31 cellular contexts compared by ENCODE assay signal in genomic region chr2:120290737-120291136, GRCh38. TPM values are rescaled to one million over a fixed set of nuclear protein-coding genes. Genes with fewer than 3 reads are reported as not detected.
DNase-seq lines count a peak whose midpoint lies in the region; ATAC-seq, FAIRE-seq and TF ChIP-seq lines count a peak whose summit lies in the region.
"Had no signal": no experiment of that assay in that cellular context is flagged by ENCODE, and none has a peak within 500 bp of the region (broad histone marks: within the 10 kb centered on the region; RNA-seq: fewer than 3 reads in every experiment).

No MANE protein-coding gene starts in this region.

- no peak overlapping the region for H2BK15ac ChIP-seq in H1 (ENCODE audit: low read length)

- H3K27me3 ChIP-seq in PC-3 (ENCODE audit: low read length), result no peaks in the 10 kb centered on the region
- H3K27me3 ChIP-seq in H1 (replicated peaks in 1 of 4; ENCODE audit: control insufficient read depth in 3 of 4, extremely low read depth in 1 of 4, insufficient read depth in 3 of 4, low read length in 3 of 4), result no peaks in the 10 kb centered on the region
- no peaks in the 10 kb centered on the region for H3K27me3 ChIP-seq in brain microvascular endothelial cell (replicated peaks)
- H3K27me3 ChIP-seq: dorsolateral prefrontal cortex, gastroesophageal sphincter, transverse colon had no signal

- H3K4me3 Mint-ChIP-seq in T-helper 1 cell treated with Interleukin-12 subunit alpha and Interleukin-12 subunit beta and Interleukin-4 antibody, amounts not matched to agents 30 μg/mL and 1 μg/mL, for 36 hours, result peak overlapping the region; percentile 45
- no peak overlapping the region for H3K4me3 Mint-ChIP-seq in MCF 10A (ENCODE audit: unreplicated experiment)
- H3K4me3 Mint-ChIP-seq: brain; naive thymus-derived CD8-positive, alpha-beta T cell; stimulated activated memory B cell treated with anti-CD40 and anti-IgM and Interleukin-4, amounts not matched to agents 10 μg/mL and 1 μg/mL and 100 μg/mL, for 72 hours had no signal

- no peak overlapping the region for H3K56ac ChIP-seq in H1 (replicated peaks; ENCODE audit: insufficient read length, low read depth, low read length)

- H3K9ac ChIP-seq in PC-3 (ENCODE audit: low read length) (no peak overlapping the region), H1 (replicated peaks in 1 of 4; ENCODE audit: extremely low read depth in 1 of 4, low read depth in 3 of 4, low read length in 3 of 4) (no peak overlapping the region)

- peaks cover 72% of the 10 kb centered on the region for H3K36me3 Mint-ChIP-seq in T-helper 1 cell treated with Interleukin-12 subunit alpha and Interleukin-12 subunit beta and Interleukin-4 antibody, amounts not matched to agents 30 μg/mL and 1 μg/mL, for 36 hours (ENCODE audit: low read depth)
- peaks cover 40% of the 10 kb centered on the region for H3K36me3 Mint-ChIP-seq in MCF 10A (ENCODE audit: insufficient read depth, unreplicated experiment)

- no peak overlapping the region for H4K8ac ChIP-seq in H1 (ENCODE audit: extremely low read depth, insufficient read depth, low read length)

- POLR2A ChIA-PET in PC-3 (lab: Charles Lee; ENCODE audit: unreplicated experiment), result no interaction called here
- POLR2A ChIA-PET in H1 (lab: Charles Lee; ENCODE audit: partially characterized antibody), result interaction anchor here (0.9 to 1.6 kb wide), 3 partner anchors 12 to 60 kb away, joined by 3 to 5 read pairs (median 4); no protein-coding TSS in a partner anchor
- POLR2A ChIA-PET in MCF 10A (lab: Yijun Ruan, JAX), result interaction anchor here (1.5 to 1.6 kb wide), 2 partner anchors 29 to 38 kb away, joined by 3 read pairs; partner anchors contain the start of gene RALB

- CTCF ChIA-PET in PC-3 (lab: Charles Lee), result interaction anchor here (1.0 kb wide), 1 partner anchor 23 kb away, joined by 6 read pairs; no protein-coding TSS in a partner anchor
- CTCF ChIA-PET in H1 (lab: Charles Lee; ENCODE audit: partially characterized antibody), result interaction anchor here (0.7 to 7.3 kb wide), 13 partner anchors 11 to 231 kb away, joined by 3 to 75 read pairs (median 4); no protein-coding TSS in a partner anchor
- CTCF ChIA-PET in MCF 10A (lab: Yijun Ruan, JAX), result interaction anchor here (0.6 to 1.5 kb wide), 4 partner anchors 8 to 1065 kb away, joined by 3 to 4 read pairs (median 4); no protein-coding TSS in a partner anchor

- H3K9me3 ChIP-seq in PC-3 (ENCODE audit: low read length) (no peaks in the 10 kb centered on the region), H1 (ENCODE audit: insufficient read depth in 2 of 2, low read depth in 1 of 2, low read length in 1 of 2) (no peaks in the 10 kb centered on the region)
- H3K9me3 ChIP-seq: gastroesophageal sphincter, transverse colon had no signal

- no peak for TF ChIP-seq RAD21 in H1 (IDR thresholded peaks at IDR 0.05 in 1 of 2, conservative IDR thresholded peaks at IDR 0.05 in 1 of 2; ENCODE audit: low read depth in 2 of 2, low read length in 2 of 2)

- H3F3A ChIP-seq in PC-3 (ENCODE audit: low read length, unreplicated experiment), result peaks cover 11% of the 10 kb centered on the region

- no peaks in the 10 kb centered on the region for H3K79me1 ChIP-seq in H1 (ENCODE audit: low read depth, low read length)

- DNase-seq in T-helper 1 cell (no peak), PC-3 (no peak), H1 (ENCODE audit: low read depth in 1 of 2, low spot score in 2 of 2) (no peak), pons (ENCODE audit: low spot score) (peak; percentile 19), MCF 10A (ENCODE audit: unreplicated experiment) (no peak), cardiac septum (ENCODE audit: low spot score) (no peak), brain microvascular endothelial cell (no peak)
- DNase-seq: 8988T; activated CD4-positive, alpha-beta T cell treated with anti-CD3 and anti-CD28 coated beads for 4 hours; activated naive CD4-positive, alpha-beta T cell treated with anti-CD3 and anti-CD28 coated beads, Interleukin-2, amount 50 U/mL, for 16 hours; activated T-cell treated with anti-CD3 and anti-CD28 coated beads, Interleukin-2, amount 50 U/mL, for 48 hours; C1 segment of cervical spinal cord; COR-L47; dorsolateral prefrontal cortex; KBM-7; left cardiac atrium; naive thymus-derived CD8-positive, alpha-beta T cell; NCI-H1105; NCI-H1930; NCI-H2171 treated with DMSO at 0.1 percent for 48 hours; NCI-H510A; transverse colon had no signal

- in situ Hi-C loops in brain microvascular endothelial cell (cut with HindIII; ENCODE audit: low pct_ligation_motif_present, low sequenced_read_pairs), result no loop called here

- H3K27ac Mint-ChIP-seq in T-helper 1 cell treated with Interleukin-12 subunit alpha and Interleukin-12 subunit beta and Interleukin-4 antibody, amounts not matched to agents 30 μg/mL and 1 μg/mL, for 36 hours, result peak overlapping the region; percentile 69
- no peak overlapping the region for H3K27ac Mint-ChIP-seq in MCF 10A (ENCODE audit: low read depth, unreplicated experiment)
- H3K27ac Mint-ChIP-seq: brain; naive thymus-derived CD8-positive, alpha-beta T cell had no signal

- no peak for ATAC-seq in PC-3
- ATAC-seq: gastroesophageal sphincter; naive thymus-derived CD8-positive, alpha-beta T cell; stimulated activated memory B cell treated with anti-CD40 and anti-IgM and Interleukin-4, amounts not matched to agents 10 μg/mL and 1 μg/mL and 100 μg/mL, for 72 hours had no signal

- no peak for TF ChIP-seq CTCF in PC-3 (conservative IDR thresholded peaks at IDR 0.05; ENCODE audit: low read depth, low read length)
- TF ChIP-seq CTCF in H1 (IDR thresholded peaks at IDR 0.05; ENCODE audit: control extremely low read depth in 1 of 3, insufficient read depth in 1 of 3, low read depth in 1 of 3, low read length in 3 of 3), result no peak
- no peak for TF ChIP-seq CTCF in MCF 10A (IDR thresholded peaks at IDR 0.05; ENCODE audit: unreplicated experiment)
- TF ChIP-seq CTCF in brain microvascular endothelial cell (IDR thresholded peaks at IDR 0.05; ENCODE audit: low read depth, low read length, missing control alignments), result no peak

- BruUV-seq in PC-3 (replicated peaks; lab: Mats Ljungman, UMichigan) (no TSS peak), MCF 10A (replicated peaks; lab: Mats Ljungman, UMichigan) (no TSS peak)

- H3K27ac ChIP-seq in PC-3 (ENCODE audit: low read length) (peak overlapping the region; percentile 90), H1 (ENCODE audit: low read depth, low read length) (no peak overlapping the region), brain microvascular endothelial cell (no peak overlapping the region)
- H3K27ac ChIP-seq: gastroesophageal sphincter, RWPE1, SK-N-MC, transverse colon had no signal

- H3K4me3 ChIP-seq in PC-3 (ENCODE audit: low read length) (no peak overlapping the region), H1 (ENCODE audit: extremely low read depth in 1 of 4, insufficient read depth in 2 of 4, low read depth in 3 of 4, low read length in 4 of 4) (no peak overlapping the region), brain microvascular endothelial cell (ENCODE audit: low read depth, low read length) (no peak overlapping the region)
- H3K4me3 ChIP-seq: dorsolateral prefrontal cortex, gastroesophageal sphincter, lung, SK-N-MC, transverse colon had no signal

- no peak overlapping the region for H4K5ac ChIP-seq in H1 (ENCODE audit: insufficient read length, low read depth, low read length)

- no peak for TF ChIP-seq POLR2A in H1 (IDR thresholded peaks at IDR 0.05; ENCODE audit: control extremely low read depth in 1 of 2, low read depth in 2 of 2, low read length in 2 of 2)

- H3K27me3 Mint-ChIP-seq in T-helper 1 cell treated with Interleukin-12 subunit alpha and Interleukin-12 subunit beta and Interleukin-4 antibody, amounts not matched to agents 30 μg/mL and 1 μg/mL, for 36 hours (ENCODE audit: low read depth), result no peaks in the 10 kb centered on the region
- no peaks in the 10 kb centered on the region for H3K27me3 Mint-ChIP-seq in MCF 10A (ENCODE audit: insufficient read depth, unreplicated experiment)
- H3K27me3 Mint-ChIP-seq: brain; naive thymus-derived CD8-positive, alpha-beta T cell; stimulated activated memory B cell treated with anti-CD40 and anti-IgM and Interleukin-4, amounts not matched to agents 10 μg/mL and 1 μg/mL and 100 μg/mL, for 72 hours had no signal

- no peaks in the 10 kb centered on the region for H3K9me2 ChIP-seq in PC-3 (replicated peaks; ENCODE audit: low read length)

- no peak overlapping the region for H2BK120ac ChIP-seq in H1 (replicated peaks; ENCODE audit: low read depth, low read length)

- no peaks in the 10 kb centered on the region for H3K23me2 ChIP-seq in H1 (ENCODE audit: low read depth, low read length)

- 46% methylated on average over 2 of the region's 2 CpGs; no CpG with 5 or more reads in 1 of the 2 experiments for WGBS in H1 (ENCODE audit: extremely low coverage in 1 of 2, insufficient coverage in 1 of 2, insufficient read length in 1 of 2, insufficient replicate concordance in 2 of 2, low coverage in 1 of 2, low lambda C conversion rate in 2 of 2, missing lambda C conversion rate in 1 of 2), 2 experiments

- no peak overlapping the region for H3K23ac ChIP-seq in H1 (ENCODE audit: insufficient read length)

- no peak for TF ChIP-seq EP300 in H1 (IDR thresholded peaks at IDR 0.05; ENCODE audit: borderline replicate concordance in 1 of 2, low read depth in 2 of 2, low read length in 2 of 2)

- no peak overlapping the region for H2BK20ac ChIP-seq in H1 (ENCODE audit: low read length)

- no peak overlapping the region for H2AK5ac ChIP-seq in H1 (ENCODE audit: low read depth, low read length)

- peaks cover 3% of the 10 kb centered on the region for H3K9me3 Mint-ChIP-seq in T-helper 1 cell treated with Interleukin-12 subunit alpha and Interleukin-12 subunit beta and Interleukin-4 antibody, amounts not matched to agents 30 μg/mL and 1 μg/mL, for 36 hours
- no peaks in the 10 kb centered on the region for H3K9me3 Mint-ChIP-seq in MCF 10A (ENCODE audit: unreplicated experiment)
- H3K9me3 Mint-ChIP-seq: naive thymus-derived CD8-positive, alpha-beta T cell; stimulated activated memory B cell treated with anti-CD40 and anti-IgM and Interleukin-4, amounts not matched to agents 10 μg/mL and 1 μg/mL and 100 μg/mL, for 72 hours had no signal

- H3K4me2 ChIP-seq in PC-3 (ENCODE audit: low read length) (peak overlapping the region; percentile 83), H1 (ENCODE audit: insufficient read depth in 1 of 2, low read depth in 2 of 2, low read length in 2 of 2) (peak overlapping the region in 1 of 2 experiments; percentile 15; a peak in 1 of 4 replicates)

- no peak overlapping the region for H2AFZ ChIP-seq in PC-3 (ENCODE audit: low read length)
- no peak overlapping the region for H2AFZ ChIP-seq in H1 (ENCODE audit: low read length)

- no peak overlapping the region for H3K4ac ChIP-seq in H1 (replicated peaks; ENCODE audit: insufficient read length, low read depth, low read length)

- intact Hi-C loops in PC-3 (cut with micrococcal nuclease) (loop anchor here (1.0 kb wide), 1 partner anchor 37 kb away; no protein-coding TSS in a partner anchor), MCF 10A (cut with micrococcal nuclease) (no loop called here), cardiac septum (cut with DNase I) (loop anchor here (2.0 kb wide), 1 partner anchor 38 kb away; the partner anchor contains the start of gene RALB)

- no peak overlapping the region for H3K18ac ChIP-seq in H1 (ENCODE audit: extremely low read depth, low read length)

- H3K4me1 Mint-ChIP-seq in T-helper 1 cell treated with Interleukin-12 subunit alpha and Interleukin-12 subunit beta and Interleukin-4 antibody, amounts not matched to agents 30 μg/mL and 1 μg/mL, for 36 hours (ENCODE audit: low read depth), result peaks cover 70% of the 10 kb centered on the region
- H3K4me1 Mint-ChIP-seq in MCF 10A (ENCODE audit: insufficient read depth, unreplicated experiment), result peaks cover 20% of the 10 kb centered on the region

- H3K14ac ChIP-seq in H1 (ENCODE audit: insufficient read length), result no peak overlapping the region

- H2BK5ac ChIP-seq in H1 (ENCODE audit: low read depth, low read length), result no peak overlapping the region

- H3K36me3 ChIP-seq in PC-3 (ENCODE audit: low read depth, low read length), result peaks cover 23% of the 10 kb centered on the region; the same call in 1 of the 2 replicates
- H3K36me3 ChIP-seq in H1 (ENCODE audit: control insufficient read depth in 2 of 4, insufficient read depth in 4 of 4, low read length in 3 of 4), result no peaks in the 10 kb centered on the region
- peaks cover 19% of the 10 kb centered on the region for H3K36me3 ChIP-seq in brain microvascular endothelial cell (replicated peaks)

- H3K4me1 ChIP-seq in PC-3 (ENCODE audit: insufficient read depth, low read length) (peaks cover 47% of the 10 kb centered on the region), H1 (replicated peaks in 1 of 4; ENCODE audit: control insufficient read depth in 3 of 4, insufficient read depth in 4 of 4, low read length in 3 of 4) (peaks cover 0 to 20% (median 15%) of the 10 kb centered on the region in 4 experiments)

- peaks cover 22% of the 10 kb centered on the region for H3K79me2 ChIP-seq in PC-3 (ENCODE audit: low read length)
- no peaks in the 10 kb centered on the region for H3K79me2 ChIP-seq in H1 (ENCODE audit: control insufficient read depth in 1 of 2, insufficient read depth in 2 of 2, low read length in 2 of 2)

- FAIRE-seq in H1 (lab: Jason Lieb, UNC), result no peak
- FAIRE-seq: GM12892 had no signal

- no peak overlapping the region for H4K91ac ChIP-seq in H1 (replicated peaks; ENCODE audit: insufficient read length, low read length)

- no peak overlapping the region for H2BK12ac ChIP-seq in H1 (ENCODE audit: low read depth, low read length)

- H4K20me1 ChIP-seq in PC-3 (ENCODE audit: low read length) (no peaks in the 10 kb centered on the region), H1 (replicated peaks in 1 of 2; ENCODE audit: control insufficient read depth in 1 of 2, insufficient read depth in 2 of 2, low read length in 2 of 2) (no peaks in the 10 kb centered on the region)

RNA-seq across cellular contexts. Expression of gene RALB, which starts 38.1 kb away (rescaled TPM):
- total RNA-seq in PC-3 (2014; rRNA removed) (49.1 and 57.9 TPM in 2 replicates), MCF 10A (2022) (37.4 and 46.5 TPM in 2 replicates), cardiac septum (49.9 TPM)
- total RNA-seq in H1 (2021; fragmentation: NEBNext Ultra II Directional; extraction: Animal tissue kit (Norgen Biotek cat#: 25700)), result 16.6 and 18.2 TPM in 2 replicates
- polyA plus RNA-seq in H1 (2011; rRNA removed), result 8.9 and 12.0 TPM in 2 replicates
- polyA plus RNA-seq in H1 (2011; cell fraction: cytosol; rRNA removed), result 15.1 TPM
- polyA plus RNA-seq in H1 (2011; cell fraction: nucleus; rRNA removed), result 4.6 TPM
- polyA plus RNA-seq in H1 (2012, experiment 1 of 2), result 13.5 to 22.6 TPM (median 16.4 TPM) in 4 replicates
- polyA plus RNA-seq in H1 (2012, experiment 2 of 2), result 4.7 TPM
- polyA plus RNA-seq in H1 (2013, experiment 1 of 2), result 13.1 TPM
- 14.6 TPM for polyA plus RNA-seq in H1 (2013, experiment 2 of 2)
- 5.5 and 6.5 TPM in 2 replicates for polyA minus RNA-seq in H1 (2011; rRNA and poly(A)+ RNA removed)
- polyA minus RNA-seq in H1 (2011; cell fraction: cytosol; rRNA and poly(A)+ RNA removed), result 5.9 TPM
- 3.3 TPM for polyA minus RNA-seq in H1 (2011; cell fraction: nucleus; rRNA and poly(A)+ RNA removed)

RNA-seq across cellular contexts. Expression of gene INHBB, which starts 55.2 kb away (rescaled TPM):
- total RNA-seq in PC-3 (2014; rRNA removed) (223 and 269 TPM in 2 replicates), MCF 10A (2022) (0.10 and 0.16 TPM in 2 replicates), cardiac septum (2.8 TPM)
- total RNA-seq in H1 (2021; fragmentation: NEBNext Ultra II Directional; extraction: Animal tissue kit (Norgen Biotek cat#: 25700)), result 0.23 and 0.30 TPM in 2 replicates
- polyA plus RNA-seq in H1 (2011; rRNA removed), result 0.24 and 0.32 TPM in 2 replicates
- 0.25 TPM for polyA plus RNA-seq in H1 (2011; cell fraction: cytosol; rRNA removed)
- 0.44 TPM for polyA plus RNA-seq in H1 (2011; cell fraction: nucleus; rRNA removed)
- 0.27 to 0.51 TPM (median 0.42 TPM) in 4 replicates for polyA plus RNA-seq in H1 (2012, experiment 1 of 2)
- polyA plus RNA-seq in H1 (2012, experiment 2 of 2), result 0.31 TPM
- 0.10 TPM for polyA plus RNA-seq in H1 (2013, experiment 1 of 2)
- 0.15 TPM for polyA plus RNA-seq in H1 (2013, experiment 2 of 2)
- 0.19 and 0.46 TPM in 2 replicates for polyA minus RNA-seq in H1 (2011; rRNA and poly(A)+ RNA removed)
- polyA minus RNA-seq in H1 (2011; cell fraction: cytosol; rRNA and poly(A)+ RNA removed), result 0.44 TPM
- 0.50 TPM for polyA minus RNA-seq in H1 (2011; cell fraction: nucleus; rRNA and poly(A)+ RNA removed)
- total RNA-seq: G401; naive thymus-derived CD8-positive, alpha-beta T cell had no signal
- polyA plus RNA-seq: naive thymus-derived CD8-positive, alpha-beta T cell had no signal

Comparison
In these comparisons a context has a peak if more than half of its experiments do, and no peak if none do; other contexts are left out.
1. RNA of gene INHBB, which starts 55.2 kb away (total RNA-seq): 223 to 269 TPM in PC-3; 2.8 TPM in cardiac septum (single experiment), 0.23 to 0.30 TPM in H1 and 0.10 to 0.16 TPM in MCF 10A; every median in the first group is over 10 times any median in the second.